In the genomic region with DNA sequence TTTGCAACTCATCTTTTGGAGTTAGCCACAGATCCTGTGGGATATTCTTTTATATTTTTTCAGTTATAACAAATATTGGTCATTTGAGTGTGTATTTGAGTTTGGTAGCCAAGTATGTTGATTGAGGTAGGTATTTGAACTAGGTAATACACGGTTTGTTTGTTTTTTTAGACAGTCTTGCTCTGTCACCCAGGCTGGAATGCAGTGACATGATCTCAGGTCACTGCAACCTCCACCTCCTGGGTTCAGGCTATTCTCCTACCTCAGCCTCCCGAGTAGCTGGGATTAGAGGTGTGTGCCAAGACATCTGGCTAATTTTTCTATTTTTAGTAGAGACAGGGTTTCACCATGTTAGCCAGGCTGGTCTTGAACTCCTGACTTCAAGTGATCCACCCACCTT, we compare ENCODE assay signal across 1 cellular context. TPM values are rescaled to one million over a fixed set of nuclear protein-coding genes. Genes with fewer than 3 reads are reported as not detected.
"Had no signal": no experiment of that assay in that cellular context is flagged by ENCODE, and none has a peak within 500 bp of the region (broad histone marks: within the 10 kb centered on the region; RNA-seq: fewer than 3 reads in every experiment).

No MANE protein-coding gene starts in this region.

RNA-seq across cellular contexts. Expression of a gene that starts 37.0 kb away (rescaled TPM):
- total RNA-seq: M059J had no signal
